15 cellular contexts compared by ENCODE assay signal in the genomic region with DNA sequence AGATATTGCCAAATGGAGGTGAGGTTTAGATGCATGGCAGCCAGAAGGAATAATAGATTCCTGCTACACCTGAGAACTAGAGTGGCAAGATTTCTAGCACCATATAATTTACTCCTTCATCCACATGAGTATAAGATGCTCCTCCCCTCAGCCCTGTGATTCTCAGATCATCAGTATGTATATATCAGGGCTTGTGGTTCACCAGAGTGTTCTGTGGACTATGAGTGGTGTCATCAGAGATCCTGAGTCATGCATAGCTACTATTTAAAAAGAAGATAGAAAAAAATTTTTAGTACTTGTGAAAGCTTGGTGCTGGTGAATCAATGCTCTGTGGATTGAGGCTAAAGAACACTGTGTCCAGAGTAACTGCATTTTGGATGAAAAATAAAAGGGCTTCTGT.
A peak's percentile ranks its signal among the peaks of the same experiment; 100 is the strongest.
DNase-seq lines count a peak whose midpoint lies in the region; ATAC-seq and TF ChIP-seq lines count a peak whose summit lies in the region.
"Had no signal": no experiment of that assay in that cellular context is flagged by ENCODE, and none has a peak within 500 bp of the region (broad histone marks: within the 10 kb centered on the region; RNA-seq: fewer than 3 reads in every experiment).

No MANE protein-coding gene starts in this region.

- peak overlapping the region; percentile 80 for H3K27ac ChIP-seq in smooth muscle cell (ENCODE audit: low read depth)
- H3K27ac ChIP-seq: colonic mucosa, parathyroid adenoma, SK-N-MC had no signal

- no peak overlapping the region for H2AFZ ChIP-seq in smooth muscle cell (ENCODE audit: low read depth)
- H2AFZ ChIP-seq: parathyroid adenoma had no signal

- DNase-seq in HCEC 1CT: peak; percentile 84
- peak; percentile 51 for DNase-seq in SW480 (ENCODE audit: low spot score)
- DNase-seq in fibroblast of peridontal ligament (ENCODE audit: extremely low read depth): peak; percentile 83
- no peak for DNase-seq in smooth muscle cell (lab: John Stamatoyannopoulos, UW; ENCODE audit: unreplicated experiment)
- DNase-seq in NCI-H2227 treated with DMSO at 0.1 percent for 48 hours (lab: John Stamatoyannopoulos, UW): no peak
- DNase-seq in Kasumi-1 (lab: John Stamatoyannopoulos, UW): no peak
- DNase-seq: activated effector memory CD4-positive, alpha-beta T cell treated with Interleukin-2 at 50 U/mL for 16 hours; colonic mucosa; hypothalamus; mesendoderm; NCI-H526; stimulated activated CD4-positive, alpha-beta T cell treated with anti-CD3 and anti-CD28 coated beads, Interleukin-4, amount 100 ng/mL, for 4 hours had no signal

- peak overlapping the region; percentile 18 for H3K4me3 ChIP-seq in smooth muscle cell
- H3K4me3 ChIP-seq: colonic mucosa, SK-N-MC had no signal

- H4K20me1 ChIP-seq in smooth muscle cell (ENCODE audit: low read depth): no peaks in the 10 kb centered on the region

- H3K27me3 ChIP-seq in smooth muscle cell (ENCODE audit: low read depth): no peaks in the 10 kb centered on the region
- H3K27me3 ChIP-seq: colonic mucosa had no signal

- H3K9ac ChIP-seq in smooth muscle cell (ENCODE audit: low read depth): peak overlapping the region; percentile 28
- H3K9ac ChIP-seq: parathyroid adenoma had no signal

- ATAC-seq in HG03439 (IDR thresholded peaks at IDR 0.05; ENCODE audit: unreplicated experiment): no peak

- TF ChIP-seq CTCF in smooth muscle cell (IDR thresholded peaks at IDR 0.05; ENCODE audit: borderline replicate concordance, insufficient read depth, poor library complexity, severe bottlenecking): no peak

- peak overlapping the region; percentile 79 for H3K4me2 ChIP-seq in smooth muscle cell

- no peaks in the 10 kb centered on the region for H3F3A ChIP-seq in smooth muscle cell (ENCODE audit: low read depth)

- no peaks in the 10 kb centered on the region for H3K9me3 ChIP-seq in smooth muscle cell (replicated peaks; ENCODE audit: low read depth)
- H3K9me3 ChIP-seq: colonic mucosa had no signal

- no peaks in the 10 kb centered on the region for H3K36me3 ChIP-seq in smooth muscle cell (ENCODE audit: low read depth)
- H3K36me3 ChIP-seq: colonic mucosa had no signal

- H3K4me1 ChIP-seq in smooth muscle cell (ENCODE audit: low read depth): no peaks in the 10 kb centered on the region
- H3K4me1 ChIP-seq: colonic mucosa, parathyroid adenoma had no signal

- no peaks in the 10 kb centered on the region for H3K79me2 ChIP-seq in smooth muscle cell (ENCODE audit: low read depth)
- H3K79me2 ChIP-seq: parathyroid adenoma had no signal

Comparison
In these comparisons a context has a peak if more than half of its experiments do, and no peak if none do; other contexts are left out.
1. DNase-seq: peak in HCEC 1CT (single experiment), SW480 (single experiment) and fibroblast of peridontal ligament (single experiment); none in smooth muscle cell (single experiment), NCI-H2227 treated with DMSO at 0.1 percent for 48 hours (single experiment) and Kasumi-1 (0 of 2).